In genomic region chr2:149827585-149828156, GRCh38 we compare ENCODE assay signal across 16 cellular contexts.
A peak's percentile ranks its signal among the peaks of the same experiment; 100 is the strongest.
DNase-seq lines count a peak whose midpoint lies in the region; ATAC-seq and TF ChIP-seq lines count a peak whose summit lies in the region.
"Had no signal": no experiment of that assay in that cellular context is flagged by ENCODE, and none has a peak within 500 bp of the region (broad histone marks: within the 10 kb centered on the region; RNA-seq: fewer than 3 reads in every experiment).

No MANE protein-coding gene starts in this region.

- ATAC-seq in HG03097 (IDR thresholded peaks at IDR 0.05; ENCODE audit: low FRiP score, unreplicated experiment) (no peak), HG02981 (IDR thresholded peaks at IDR 0.05; ENCODE audit: unreplicated experiment) (no peak)

- CTCF ChIA-PET in HEK293 (lab: Yijun Ruan, JAX), result no interaction called here

- H3K27ac ChIP-seq in HEK293 (ENCODE audit: extremely low read depth, low read depth, low read length) (no peak overlapping the region), tibial artery (no peak overlapping the region)
- H3K27ac ChIP-seq: C4-2B, SK-N-MC had no signal

- H3K4me3 ChIP-seq in HEK293 (ENCODE audit: low read depth, low read length) (no peak overlapping the region), tibial artery (no peak overlapping the region)
- H3K4me3 ChIP-seq: SK-N-MC had no signal

- H3K4me1 ChIP-seq in HEK293 (ENCODE audit: control insufficient read depth, insufficient read depth, low read length) (no peaks in the 10 kb centered on the region), tibial artery (no peaks in the 10 kb centered on the region)

- no peaks in the 10 kb centered on the region for H3K27me3 ChIP-seq in tibial artery

- TF ChIP-seq CTCF in HEK293 (tag by site-specific recombination; IDR thresholded peaks at IDR 0.05) (no peak), tibial artery (IDR thresholded peaks at IDR 0.05) (no peak)

- H3K9me3 ChIP-seq in HEK293 (ENCODE audit: control insufficient read depth, insufficient read depth, low read depth, low read length) (no peaks in the 10 kb centered on the region), tibial artery (no peaks in the 10 kb centered on the region)

- DNase-seq in Ammon's horn (ENCODE audit: low spot score) (peak; percentile 17), SK-N-DZ (ENCODE audit: low spot score) (peak; percentile 6), glomerular endothelial cell (ENCODE audit: extremely low read depth, low read depth, low spot score) (peak; percentile 9), tibial artery (no peak)
- DNase-seq: HFFc6, MM.1S, NCI-H1092, NCI-H2107, NCI-H226, NCI-H526 treated with DMSO at 0.1 percent for 48 hours, Right ventricle myocardium superior had no signal

- H3K36me3 ChIP-seq in HEK293 (ENCODE audit: control insufficient read depth in 2 of 2, insufficient read depth in 1 of 2, low read length in 2 of 2) (no peaks in the 10 kb centered on the region), tibial artery (no peaks in the 10 kb centered on the region)

- intact Hi-C loops in tibial artery (cut with DNase I; ENCODE audit: low total_unique reads), result no loop called here

- POLR2A ChIA-PET in HEK293 (lab: Yijun Ruan, JAX), result no interaction called here

TF ChIP-seq in HEK293, 187 proteins besides CTCF, POLR2A, EP300 and RAD21:
- TF ChIP-seq ZNF239 (tag by site-specific recombination; IDR thresholded peaks at IDR 0.05) (no peak), AEBP2 (tag by site-specific recombination; IDR thresholded peaks at IDR 0.05; ENCODE audit: borderline replicate concordance) (no peak), ZNF645 (tag by site-specific recombination; IDR thresholded peaks at IDR 0.05) (no peak), ZBTB20 (tag by site-specific recombination; IDR thresholded peaks at IDR 0.05) (peak; percentile 17; the same call in 1 of the 2 replicates), ZNF133 (tag by site-specific recombination; IDR thresholded peaks at IDR 0.05) (no peak), ZNF621 (tag by site-specific recombination; IDR thresholded peaks at IDR 0.05) (no peak), ZNF521 (tag by site-specific recombination; IDR thresholded peaks at IDR 0.05) (no peak), ZIC2 (tag by site-specific recombination; IDR thresholded peaks at IDR 0.05) (peak; percentile 96)
TF ChIP-seq in HEK293: peak in this region for 2.

Comparison
In these comparisons a context has a peak if more than half of its experiments do, and no peak if none do; other contexts are left out.
1. DNase-seq: peak in Ammon's horn (single experiment), SK-N-DZ (single experiment) and glomerular endothelial cell (single experiment); none in tibial artery (0 of 2).